25 cellular contexts compared by ENCODE assay signal in genomic region chr3:34570916-34571705, GRCh38.
"Had no signal": no experiment of that assay in that cellular context is flagged by ENCODE, and none has a peak within 500 bp of the region (broad histone marks: within the 10 kb centered on the region; RNA-seq: fewer than 3 reads in every experiment).

No MANE protein-coding gene starts in this region.

- H3K27me3 ChIP-seq: esophagus muscularis mucosa, ovary had no signal

- H3K27ac ChIP-seq: esophagus muscularis mucosa, ovary, skin epidermis, thoracic aorta had no signal

- H3K9me3 Mint-ChIP-seq: activated CD8-positive, alpha-beta T cell treated with anti-CD3 and anti-CD28 coated beads for 36 hours; type B pancreatic cell had no signal

- H3K36me3 Mint-ChIP-seq: naive B cell; stimulated activated effector memory CD8-positive, alpha-beta T cell treated with anti-CD3 and anti-CD28 coated beads, Interleukin-12 subunit alpha, Interleukin-12 subunit beta, amount 100 ng/mL, for 72 hours; type B pancreatic cell had no signal

- DNase-seq: activated B cell treated with CpG ODN at 0.5 μM for 24 hours; activated CD4-positive, alpha-beta T cell treated with anti-CD3 and anti-CD28 coated beads, Interleukin-2, amount 50 U/mL, for 1 hour; activated CD8-positive, alpha-beta T cell treated with anti-CD3 and anti-CD28 coated beads for 36 hours; activated gamma-delta T cell treated with Interleukin-2 at 50 U/mL for 16 hours; activated naive CD4-positive, alpha-beta T cell treated with anti-CD3 and anti-CD28 coated beads, Interleukin-2, amount 50 U/mL, for 16 hours; activated T-cell treated with anti-CD3 and anti-CD28 coated beads, Interleukin-2, amount 50 U/mL, for 4 hours; amygdala; cortex of kidney; foreskin melanocyte; left cardiac atrium; mammary epithelial cell; naive B cell; nephron progenitor cell; ovary; stimulated activated CD4-positive, alpha-beta T cell treated with anti-CD3 and anti-CD28 coated beads, Interleukin-4, amount 100 ng/mL, for 24 hours; T-helper 2 cell had no signal

- H3K27me3 Mint-ChIP-seq: activated B cell treated with CpG ODN at 0.5 μM for 24 hours; activated CD8-positive, alpha-beta T cell treated with anti-CD3 and anti-CD28 coated beads for 36 hours; activated T-helper 17 cell treated with anti-CD3 and anti-CD28 coated beads, Interleukin-2, amount 50 U/mL, for 72 hours; naive B cell; progenitor cell of endocrine pancreas; stimulated activated naive CD8-positive, alpha-beta T cell treated with anti-CD3 and anti-CD28 coated beads, Interleukin-15, Interleukin-2, amounts not matched to agents 100 ng/mL and 50 ng/mL, for 24 hours; type B pancreatic cell had no signal

- H3K4me1 ChIP-seq: esophagus muscularis mucosa had no signal

- H3K4me3 ChIP-seq: esophagus muscularis mucosa, ovary, skin epidermis, thoracic aorta had no signal

- H3K4me1 Mint-ChIP-seq: activated B cell treated with CpG ODN at 0.5 μM for 24 hours; activated T-helper 17 cell treated with anti-CD3 and anti-CD28 coated beads, Interleukin-2, amount 50 U/mL, for 72 hours; nephron progenitor cell; stimulated activated effector memory CD8-positive, alpha-beta T cell treated with anti-CD3 and anti-CD28 coated beads, Interleukin-12 subunit alpha, Interleukin-12 subunit beta, amount 100 ng/mL, for 72 hours had no signal

- ATAC-seq: activated CD8-positive, alpha-beta T cell treated with anti-CD3 and anti-CD28 coated beads for 36 hours; activated T-cell treated with anti-CD3 and anti-CD28 coated beads, Interleukin-2, amount 50 U/mL, for 4 hours; activated T-helper 17 cell treated with anti-CD3 and anti-CD28 coated beads, Interleukin-2, amount 50 U/mL, for 72 hours; left cardiac atrium; sciatic nerve; stimulated activated effector memory CD8-positive, alpha-beta T cell treated with anti-CD3 and anti-CD28 coated beads, Interleukin-12 subunit alpha, Interleukin-12 subunit beta, amount 100 ng/mL, for 72 hours had no signal

- H3K4me3 Mint-ChIP-seq: activated B cell treated with CpG ODN at 0.5 μM for 24 hours; activated CD8-positive, alpha-beta T cell treated with anti-CD3 and anti-CD28 coated beads for 36 hours; activated T-cell treated with anti-CD3 and anti-CD28 coated beads, Interleukin-2, amount 50 U/mL, for 4 hours; activated T-helper 17 cell treated with anti-CD3 and anti-CD28 coated beads, Interleukin-2, amount 50 U/mL, for 72 hours; naive B cell; nephron progenitor cell; stimulated activated effector memory CD8-positive, alpha-beta T cell treated with anti-CD3 and anti-CD28 coated beads, Interleukin-12 subunit alpha, Interleukin-12 subunit beta, amount 100 ng/mL, for 72 hours; stimulated activated naive CD8-positive, alpha-beta T cell treated with anti-CD3 and anti-CD28 coated beads, Interleukin-15, Interleukin-2, amounts not matched to agents 100 ng/mL and 50 ng/mL, for 24 hours; type B pancreatic cell had no signal

- H3K9me3 ChIP-seq: ovary, thoracic aorta had no signal

- H3K27ac Mint-ChIP-seq: activated B cell treated with CpG ODN at 0.5 μM for 24 hours; activated CD8-positive, alpha-beta T cell treated with anti-CD3 and anti-CD28 coated beads for 36 hours; activated T-helper 17 cell treated with anti-CD3 and anti-CD28 coated beads, Interleukin-2, amount 50 U/mL, for 72 hours; naive B cell; nephron progenitor cell; progenitor cell of endocrine pancreas; stimulated activated effector memory CD8-positive, alpha-beta T cell treated with anti-CD3 and anti-CD28 coated beads, Interleukin-12 subunit alpha, Interleukin-12 subunit beta, amount 100 ng/mL, for 72 hours; stimulated activated naive CD8-positive, alpha-beta T cell treated with anti-CD3 and anti-CD28 coated beads, Interleukin-15, Interleukin-2, amounts not matched to agents 100 ng/mL and 50 ng/mL, for 24 hours; type B pancreatic cell had no signal

- H3K36me3 ChIP-seq: esophagus muscularis mucosa, ovary, thoracic aorta had no signal
